In the genomic region with DNA sequence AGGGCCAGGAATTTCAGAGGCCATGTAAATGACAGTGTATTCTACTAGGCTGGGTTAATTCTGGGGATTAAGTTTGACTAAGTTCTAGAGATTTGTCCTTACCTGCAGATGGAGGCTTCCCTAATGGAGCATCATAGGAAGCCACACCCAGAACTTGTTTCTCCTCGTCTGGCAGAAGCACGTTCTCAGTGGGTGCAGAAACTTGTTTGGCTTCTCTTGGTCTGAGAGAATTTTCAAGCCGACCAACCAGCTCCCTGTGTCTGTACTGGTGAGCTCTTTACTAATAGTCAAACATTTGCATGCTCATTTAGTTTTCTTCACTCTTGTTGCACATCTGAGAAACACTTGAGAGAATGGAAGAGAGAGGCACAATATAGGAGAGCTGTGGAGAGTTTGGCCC, we compare ENCODE assay signal across 8 cellular contexts. TPM values are rescaled to one million over a fixed set of nuclear protein-coding genes. Genes with fewer than 3 reads are reported as not detected.
DNase-seq lines count a peak whose midpoint lies in the region; TF ChIP-seq lines count a peak whose summit lies in the region.

No MANE protein-coding gene starts in this region.

- H3K4me3 ChIP-seq in Loucy (ENCODE audit: low read length, poor library complexity, severe bottlenecking) (no peak overlapping the region), stomach smooth muscle (ENCODE audit: low read length in 2 of 2) (no peak overlapping the region), MG63 (no peak overlapping the region)

- H3K9me3 Mint-ChIP-seq in activated CD4-positive, alpha-beta T cell treated with anti-CD3 and anti-CD28 coated beads, Interleukin-2, amount 10 ng/mL, durations not matched to agents 24 days and 14 days = no peaks in the 10 kb centered on the region
- no peaks in the 10 kb centered on the region for H3K9me3 Mint-ChIP-seq in endothelial cell (ENCODE audit: unreplicated experiment)

- H3F3A ChIP-seq in Loucy (ENCODE audit: low read depth) = 0 out of 2 replicates have a peak, but pooled peaks cover 2% of the 10 kb centered on the region

- H3K27me3 ChIP-seq in Loucy (ENCODE audit: insufficient read depth, low read length, poor library complexity, severe bottlenecking) (no peaks in the 10 kb centered on the region), stomach smooth muscle (ENCODE audit: control insufficient read depth in 1 of 2, insufficient read depth in 2 of 2, low read length in 2 of 2) (no peaks in the 10 kb centered on the region), MG63 (no peaks in the 10 kb centered on the region)

- peak overlapping the region; percentile 82 for H3K27ac ChIP-seq in stomach smooth muscle (ENCODE audit: low read length)

- H3K27ac Mint-ChIP-seq in activated CD4-positive, alpha-beta T cell treated with anti-CD3 and anti-CD28 coated beads, Interleukin-2, amount 10 ng/mL, durations not matched to agents 24 days and 14 days = no peak overlapping the region
- H3K27ac Mint-ChIP-seq in endothelial cell (ENCODE audit: unreplicated experiment) = no peak overlapping the region

- intact Hi-C loops in activated CD4-positive, alpha-beta T cell treated with anti-CD3 and anti-CD28 coated beads, Interleukin-2, amount 10 ng/mL, durations not matched to agents 24 days and 14 days (cut with micrococcal nuclease) = no loop called here

- H3K4me3 Mint-ChIP-seq in activated CD4-positive, alpha-beta T cell treated with anti-CD3 and anti-CD28 coated beads, Interleukin-2, amount 10 ng/mL, durations not matched to agents 24 days and 14 days = peak overlapping the region; percentile 93
- H3K4me3 Mint-ChIP-seq in endothelial cell (ENCODE audit: unreplicated experiment) = peak overlapping the region; percentile 49

- no peak overlapping the region for H3K9ac ChIP-seq in Loucy (ENCODE audit: low read depth, low read length, poor library complexity, severe bottlenecking)
- H3K9ac ChIP-seq in stomach smooth muscle (ENCODE audit: low read length in 2 of 2) = no peak overlapping the region

- H4K20me1 ChIP-seq in Loucy (ENCODE audit: insufficient read depth, low read length, poor library complexity, severe bottlenecking) = no peaks in the 10 kb centered on the region

- no peak for DNase-seq in activated CD4-positive, alpha-beta T cell treated with anti-CD3 and anti-CD28 coated beads, Interleukin-2, amount 10 ng/mL, durations not matched to agents 24 days and 14 days
- DNase-seq in activated CD4-positive, alpha-beta T cell treated with anti-CD3 and anti-CD28 coated beads, Interleukin-2, amount 50 U/mL, for 48 hours = no peak
- DNase-seq in endothelial cell (ENCODE audit: low spot score) (no peak), GM13977 (ENCODE audit: low spot score) (no peak), MG63 (no peak), GM13976 (ENCODE audit: low spot score) (no peak)

- H3K4me1 Mint-ChIP-seq in activated CD4-positive, alpha-beta T cell treated with anti-CD3 and anti-CD28 coated beads, Interleukin-2, amount 10 ng/mL, durations not matched to agents 24 days and 14 days = peaks cover 21% of the 10 kb centered on the region
- peaks cover 12% of the 10 kb centered on the region for H3K4me1 Mint-ChIP-seq in endothelial cell (ENCODE audit: unreplicated experiment)

- in situ Hi-C loops in GM13977 (cut with MboI; ENCODE audit: low pct_unique_long_range_greater_than_20kb, low sequenced_read_pairs, unreplicated experiment) = no loop called here
- in situ Hi-C loops in GM13976 (cut with MboI; ENCODE audit: low sequenced_read_pairs, unreplicated experiment) = no loop called here

- no peak overlapping the region for H3K4me2 ChIP-seq in Loucy (ENCODE audit: low read depth, low read length, poor library complexity, severe bottlenecking)

- H3K36me3 ChIP-seq in Loucy (ENCODE audit: insufficient read depth, low read length) (no peaks in the 10 kb centered on the region), stomach smooth muscle (ENCODE audit: control insufficient read depth in 2 of 2, insufficient read depth in 2 of 2, low read length in 2 of 2) (no peaks in the 10 kb centered on the region), MG63 (no peaks in the 10 kb centered on the region)

- H3K9me2 ChIP-seq in Loucy (replicated peaks; ENCODE audit: low read depth, low read length) = no peaks in the 10 kb centered on the region

- peak overlapping the region; percentile 98 for H2AFZ ChIP-seq in Loucy (ENCODE audit: low read length)

- TF ChIP-seq CTCF in Loucy (conservative IDR thresholded peaks at IDR 0.05; ENCODE audit: low read length) (no peak), endothelial cell (IDR thresholded peaks at IDR 0.05; ENCODE audit: unreplicated experiment) (no peak), GM13977 (IDR thresholded peaks at IDR 0.05; ENCODE audit: extremely low read depth, insufficient read depth, missing control alignments) (no peak), GM13976 (IDR thresholded peaks at IDR 0.05; ENCODE audit: borderline replicate concordance, control extremely low read depth, extremely low read depth, insufficient read depth, missing control alignments) (no peak)

- peaks cover 5% of the 10 kb centered on the region; the same call in 1 of the 2 replicates for H3K79me2 ChIP-seq in Loucy (ENCODE audit: insufficient read depth, low read length)

- H3K9me3 ChIP-seq in Loucy (ENCODE audit: insufficient read depth, low read depth, low read length) (no peaks in the 10 kb centered on the region), stomach smooth muscle (ENCODE audit: control insufficient read depth in 2 of 2, low read length in 2 of 2) (no peaks in the 10 kb centered on the region), MG63 (no peaks in the 10 kb centered on the region)

- peaks cover 12% of the 10 kb centered on the region for H3K27me3 Mint-ChIP-seq in activated CD4-positive, alpha-beta T cell treated with anti-CD3 and anti-CD28 coated beads, Interleukin-2, amount 10 ng/mL, durations not matched to agents 24 days and 14 days
- no peaks in the 10 kb centered on the region for H3K27me3 Mint-ChIP-seq in endothelial cell (ENCODE audit: unreplicated experiment)

- H3K4me1 ChIP-seq in Loucy (ENCODE audit: insufficient read depth, low read length, poor library complexity, severe bottlenecking) = peaks cover 22% of the 10 kb centered on the region
- H3K4me1 ChIP-seq in stomach smooth muscle (ENCODE audit: control insufficient read depth, insufficient read depth, low read length) = peaks cover 6% of the 10 kb centered on the region

- no peaks in the 10 kb centered on the region for H3K36me3 Mint-ChIP-seq in activated CD4-positive, alpha-beta T cell treated with anti-CD3 and anti-CD28 coated beads, Interleukin-2, amount 10 ng/mL, durations not matched to agents 24 days and 14 days (ENCODE audit: low read depth)
- no peaks in the 10 kb centered on the region for H3K36me3 Mint-ChIP-seq in endothelial cell (ENCODE audit: low read depth, unreplicated experiment)

RNA-seq across cellular contexts. Expression of a gene that starts 0.9 kb away (rescaled TPM):
- total RNA-seq in activated CD4-positive, alpha-beta T cell treated with anti-CD3 and anti-CD28 coated beads, Interleukin-2, amount 10 ng/mL, durations not matched to agents 24 days and 14 days = 0.71 and 1.3 TPM in 2 replicates
- 9.3 TPM for total RNA-seq in endothelial cell (ENCODE audit: unreplicated experiment)
- 2.0 and 3.7 TPM in 2 replicates for total RNA-seq in MG63 (2014; rRNA removed; shearing (Covaris generic); ENCODE audit: low replicate concordance)

RNA-seq across cellular contexts. Expression of a gene that starts 20.7 kb away (rescaled TPM):
- 17.6 and 17.8 TPM in 2 replicates for total RNA-seq in activated CD4-positive, alpha-beta T cell treated with anti-CD3 and anti-CD28 coated beads, Interleukin-2, amount 10 ng/mL, durations not matched to agents 24 days and 14 days
- total RNA-seq in endothelial cell (ENCODE audit: unreplicated experiment) = 8.5 TPM
- 24.7 and 30.2 TPM in 2 replicates for total RNA-seq in MG63 (2014; rRNA removed; shearing (Covaris generic); ENCODE audit: low replicate concordance)
